Comparison of ENCODE assay signal across 11 cellular contexts in the genomic region with DNA sequence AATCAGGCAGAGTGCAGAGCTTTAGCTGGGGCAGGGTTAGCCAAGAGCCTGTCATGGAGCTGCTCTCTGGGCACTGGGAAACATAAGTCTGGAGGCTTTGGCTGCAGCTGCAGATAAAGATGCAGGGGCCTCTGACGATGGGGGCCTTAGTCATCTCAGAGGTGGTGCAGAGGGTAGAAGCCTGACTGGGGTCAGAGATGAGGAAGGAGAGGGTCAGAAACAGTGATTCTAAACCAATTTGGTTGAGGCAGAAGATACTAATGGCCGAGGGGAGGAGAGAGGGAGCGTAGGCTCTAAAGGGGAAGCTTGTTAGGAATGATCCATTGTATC. TPM values are rescaled to one million over a fixed set of nuclear protein-coding genes. Genes with fewer than 3 reads are reported as not detected.
DNase-seq lines count a peak whose midpoint lies in the region; ATAC-seq, FAIRE-seq and TF ChIP-seq lines count a peak whose summit lies in the region.
"Had no signal": no experiment of that assay in that cellular context is flagged by ENCODE, and none has a peak within 500 bp of the region (broad histone marks: within the 10 kb centered on the region; RNA-seq: fewer than 3 reads in every experiment).

No MANE protein-coding gene starts in this region.

- H2AFZ ChIP-seq in OCI-LY1 (ENCODE audit: low read length), result no peak overlapping the region
- no peak overlapping the region for H2AFZ ChIP-seq in PC-9

- H3K27me3 ChIP-seq in OCI-LY1 (ENCODE audit: insufficient read depth, low read length), result no peaks in the 10 kb centered on the region
- H3K27me3 ChIP-seq in PC-9 (ENCODE audit: insufficient read depth, low read depth), result no peaks in the 10 kb centered on the region
- H3K27me3 ChIP-seq in aorta (ENCODE audit: control insufficient read depth in 1 of 2, insufficient read depth in 2 of 2, low read length in 1 of 2), result no peaks in the 10 kb centered on the region
- H3K27me3 ChIP-seq: ascending aorta had no signal

- TF ChIP-seq CTCF in OCI-LY1 (IDR thresholded peaks at IDR 0.05; ENCODE audit: low read length) (no peak), PC-9 (conservative IDR thresholded peaks at IDR 0.05) (no peak)

- H3K9ac ChIP-seq in OCI-LY1 (ENCODE audit: low read length), result peak overlapping the region; percentile 79

- H3K4me3 ChIP-seq in OCI-LY1 (ENCODE audit: low read depth, low read length, poor library complexity, severe bottlenecking) (peak overlapping the region; percentile 70), PC-9 (no peak overlapping the region), aorta (ENCODE audit: low read length in 2 of 2) (no peak overlapping the region)

- H3K4me1 ChIP-seq in OCI-LY1 (ENCODE audit: insufficient read depth, low read length, severe bottlenecking) (peaks cover 100% of the 10 kb centered on the region), PC-9 (replicated peaks; ENCODE audit: insufficient read depth) (peaks cover 4% of the 10 kb centered on the region), aorta (ENCODE audit: control insufficient read depth in 1 of 2, insufficient read depth in 2 of 2, low read length in 2 of 2) (no peaks in the 10 kb centered on the region)

- intact Hi-C loops in PC-9 (cut with micrococcal nuclease; ENCODE audit: unreplicated experiment), result no loop called here
- intact Hi-C loops in aorta (cut with DNase I), result no loop called here

- H3K9me2 ChIP-seq in OCI-LY1 (ENCODE audit: low read depth, low read length), result no peaks in the 10 kb centered on the region
- no peaks in the 10 kb centered on the region for H3K9me2 ChIP-seq in PC-9 (ENCODE audit: insufficient read depth)

- CTCF ChIA-PET in PC-9 (lab: Charles Lee), result no interaction called here

- no peaks in the 10 kb centered on the region for H3K9me3 Mint-ChIP-seq in naive thymus-derived CD8-positive, alpha-beta T cell
- H3K9me3 Mint-ChIP-seq: WTC11 had no signal

- peak overlapping the region; percentile 94 for H3K27ac ChIP-seq in OCI-LY1 (ENCODE audit: low read depth, low read length, poor library complexity, severe bottlenecking)
- no peak overlapping the region for H3K27ac ChIP-seq in PC-9
- H3K27ac ChIP-seq in aorta (ENCODE audit: low read depth in 1 of 2, low read length in 2 of 2), result no peak overlapping the region
- H3K27ac ChIP-seq: ascending aorta had no signal

- no peaks in the 10 kb centered on the region for H3K36me3 Mint-ChIP-seq in naive thymus-derived CD8-positive, alpha-beta T cell
- H3K36me3 Mint-ChIP-seq: WTC11 had no signal

- peaks cover 97% of the 10 kb centered on the region for H3K79me2 ChIP-seq in OCI-LY1 (ENCODE audit: insufficient read depth, low read length)
- H3K79me2 ChIP-seq in PC-9 (ENCODE audit: low read depth), result no peaks in the 10 kb centered on the region

- peak overlapping the region in 6 of 10 donors; percentile 0 to 89 (median 49) for H3K4me3 Mint-ChIP-seq in naive thymus-derived CD8-positive, alpha-beta T cell
- H3K4me3 Mint-ChIP-seq: WTC11 had no signal

- peak overlapping the region; percentile 87 for H3K4me2 ChIP-seq in OCI-LY1 (ENCODE audit: low read length)
- H3K4me2 ChIP-seq in PC-9, result no peak overlapping the region

- H3K36me3 ChIP-seq in OCI-LY1 (ENCODE audit: insufficient read depth, low read length) (peaks cover 16% of the 10 kb centered on the region; the same call in 1 of the 2 replicates), PC-9 (ENCODE audit: low read depth) (no peaks in the 10 kb centered on the region), aorta (ENCODE audit: control insufficient read depth in 1 of 2, insufficient read depth in 2 of 2, low read length in 1 of 2) (no peaks in the 10 kb centered on the region)
- H3K36me3 ChIP-seq: ascending aorta had no signal

- DNase-seq in GM12891 (ENCODE audit: insufficient read length, low spot score) (no peak), SW 1271 (lab: John Stamatoyannopoulos, UW) (no peak), PC-9 (no peak), aorta (no peak), AG08395 (ENCODE audit: low spot score) (no peak)
- no peak for DNase-seq in naive thymus-derived CD8-positive, alpha-beta T cell
- DNase-seq: mesenchymal stem cell had no signal

- no peaks in the 10 kb centered on the region for H3K9me3 ChIP-seq in OCI-LY1 (ENCODE audit: low read length)
- H3K9me3 ChIP-seq in PC-9 (ENCODE audit: insufficient read depth, low read depth), result no peaks in the 10 kb centered on the region
- H3K9me3 ChIP-seq in aorta (ENCODE audit: control insufficient read depth, low read length), result no peaks in the 10 kb centered on the region
- H3K9me3 ChIP-seq: ascending aorta had no signal

- peaks cover 0 to 30% (median 7%) of the 10 kb centered on the region in 5 donors for H3K27me3 Mint-ChIP-seq in naive thymus-derived CD8-positive, alpha-beta T cell

- peak overlapping the region in 7 of 10 donors; percentile 13 to 81 (median 76) for H3K27ac Mint-ChIP-seq in naive thymus-derived CD8-positive, alpha-beta T cell
- H3K27ac Mint-ChIP-seq: WTC11 had no signal

- WGBS in aorta, 2 donors, result 71 to 72% methylated on average over 3 of the region's 3 CpGs

- H3K4me1 Mint-ChIP-seq in naive thymus-derived CD8-positive, alpha-beta T cell, result peaks cover 8 to 62% (median 20%) of the 10 kb centered on the region in 4 donors

- ATAC-seq in GM21528 (IDR thresholded peaks at IDR 0.05; ENCODE audit: low FRiP score, unreplicated experiment) (peak; percentile 13), aorta (ENCODE audit: low FRiP score) (no peak)
- ATAC-seq in naive thymus-derived CD8-positive, alpha-beta T cell, result no peak
- ATAC-seq: WTC11 had no signal

- H3F3A ChIP-seq in OCI-LY1 (ENCODE audit: insufficient read depth, low read length) (no peaks in the 10 kb centered on the region), PC-9 (ENCODE audit: insufficient read depth, low read depth) (0 out of 2 replicates have a peak, but pooled peaks cover 2% of the 10 kb centered on the region)

- FAIRE-seq in GM12891 (lab: Jason Lieb, UNC), result peak; percentile 51

- POLR2A ChIA-PET in naive thymus-derived CD8-positive, alpha-beta T cell (lab: Charles Lee), result no interaction called here
- POLR2A ChIA-PET in PC-9 (lab: Charles Lee; ENCODE audit: unreplicated experiment), result interaction anchor here (0.6 kb wide), 1 partner anchor 13 kb away, joined by 4 read pairs; no protein-coding TSS in a partner anchor

- BruUV-seq in PC-9 (replicated peaks; lab: Mats Ljungman, UMichigan), result no TSS peak

- no peaks in the 10 kb centered on the region for H4K20me1 ChIP-seq in OCI-LY1 (ENCODE audit: insufficient read depth, low read length)
- no peaks in the 10 kb centered on the region for H4K20me1 ChIP-seq in PC-9 (ENCODE audit: insufficient read depth)

- no peak for TF ChIP-seq POLR2A in GM12891 (IDR thresholded peaks at IDR 0.05; ENCODE audit: low read depth, low read length)

TF ChIP-seq in GM12891, 5 proteins besides CTCF, POLR2A, EP300 and RAD21:
- no peak for TF ChIP-seq PAX5 (IDR thresholded peaks at IDR 0.05; ENCODE audit: insufficient read depth, low read length, severe bottlenecking)
- no peak for TF ChIP-seq POLR2AphosphoS5 (IDR thresholded peaks at IDR 0.05; ENCODE audit: low read depth, low read length)
- no peak for TF ChIP-seq POU2F2 (IDR thresholded peaks at IDR 0.05; ENCODE audit: low read depth, low read length)
- no peak for TF ChIP-seq SPI1 (IDR thresholded peaks at IDR 0.05; ENCODE audit: low read depth, low read length)
- no peak for TF ChIP-seq TAF1 (IDR thresholded peaks at IDR 0.05; ENCODE audit: low read depth, low read length)

RNA-seq across cellular contexts. Expression of a gene that starts 33.7 kb away (rescaled TPM):
- 2.2 TPM for polyA plus RNA-seq in GM12891 (2012; ENCODE audit: low read depth, missing spikeins)
- 1 to 10 TPM; 4.5 to 5.3 TPM for total RNA-seq in naive thymus-derived CD8-positive, alpha-beta T cell
- polyA plus RNA-seq in naive thymus-derived CD8-positive, alpha-beta T cell, result 1 to 10 TPM in 1 of 3 donors, under 1 TPM in 1, not detected in 1; 0.11 to 1.0 TPM
- 8.9 and 9.9 TPM in 2 replicates for total RNA-seq in PC-9 (2021)
- 10 to 100 TPM; 36.2 to 62.7 TPM for total RNA-seq in aorta
- 1 to 10 TPM; 1.6 to 1.9 TPM for polyA plus RNA-seq in aorta
